Comparison of ENCODE assay signal across 20 cellular contexts in the genomic region with DNA sequence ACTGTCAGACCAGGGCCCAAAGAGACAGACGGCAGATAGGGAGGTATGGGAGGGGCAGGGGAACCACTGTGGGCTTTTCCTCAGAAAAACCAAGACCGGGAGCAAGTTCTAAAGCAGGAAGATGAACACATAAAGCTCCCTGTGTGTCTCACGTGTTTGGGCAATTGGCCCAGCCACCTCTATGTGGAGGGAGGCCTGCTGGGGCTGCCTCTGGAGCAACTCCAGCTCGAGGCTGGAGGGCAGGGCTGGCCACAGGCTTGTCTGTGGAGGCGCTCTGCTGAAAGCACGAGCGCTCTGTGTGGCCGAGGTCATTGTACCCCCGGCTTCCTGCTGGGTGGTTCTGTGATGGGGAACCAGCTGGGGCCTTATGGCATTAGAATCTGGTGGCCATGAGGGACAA. TPM values are rescaled to one million over a fixed set of nuclear protein-coding genes. Genes with fewer than 3 reads are reported as not detected.
DNase-seq lines count a peak whose midpoint lies in the region; ATAC-seq and TF ChIP-seq lines count a peak whose summit lies in the region.
"Had no signal": no experiment of that assay in that cellular context is flagged by ENCODE, and none has a peak within 500 bp of the region (broad histone marks: within the 10 kb centered on the region; RNA-seq: fewer than 3 reads in every experiment).

No MANE protein-coding gene starts in this region.

- H3K36me3 ChIP-seq in CD4-positive, CD25-positive, alpha-beta regulatory T cell (ENCODE audit: control insufficient read depth, insufficient read depth, low read length): peaks cover 4% of the 10 kb centered on the region
- peaks cover 21 to 75% of the 10 kb centered on the region in 2 donors for H3K36me3 ChIP-seq in neuronal stem cell (replicated peaks in 1 of 2; ENCODE audit: control insufficient read depth in 2 of 2, insufficient read depth in 2 of 2, low read length in 2 of 2)

- peaks cover 3 to 33% (median 6%) of the 10 kb centered on the region in 7 donors for H3K9me3 Mint-ChIP-seq in CD4-positive, CD25-positive, alpha-beta regulatory T cell
- peaks cover 7 to 16% of the 10 kb centered on the region in 2 donors for H3K9me3 Mint-ChIP-seq in effector memory CD8-positive, alpha-beta T cell

- no peak overlapping the region for H2BK15ac ChIP-seq in neuronal stem cell (ENCODE audit: low read length)

- no peak overlapping the region for H4K91ac ChIP-seq in neuronal stem cell (ENCODE audit: low read depth, low read length, poor library complexity)

- H3K4me2 ChIP-seq in neuronal stem cell (ENCODE audit: insufficient read depth, low read length, poor library complexity, severe bottlenecking): peak overlapping the region; percentile 2

- peaks cover 1% of the 10 kb centered on the region for H3K79me1 ChIP-seq in neuronal stem cell (ENCODE audit: low read depth, low read length)

- H3K4me3 ChIP-seq in CD4-positive, CD25-positive, alpha-beta regulatory T cell (ENCODE audit: low read depth, low read length): no peak overlapping the region
- no peak overlapping the region for H3K4me3 ChIP-seq in neuronal stem cell (ENCODE audit: low read length in 2 of 2)
- H3K4me3 ChIP-seq: esophagus muscularis mucosa, GM12878, tibial nerve had no signal

- TF ChIP-seq POLR2A in GM19193 (IDR thresholded peaks at IDR 0.05; ENCODE audit: extremely low read depth, insufficient read depth, insufficient read length) (peak; percentile 10), GM18505 (IDR thresholded peaks at IDR 0.05; ENCODE audit: borderline replicate concordance, extremely low read depth, insufficient read depth, insufficient read length) (no peak)

- WGBS in neuronal stem cell (ENCODE audit: extremely low coverage in 2 of 2, insufficient read length in 2 of 2, insufficient replicate concordance in 1 of 2), 2 donors: no CpG with 5 or more reads among the region's 9 CpGs

- H3K9ac ChIP-seq in neuronal stem cell (ENCODE audit: low read depth, low read length, poor library complexity): no peak overlapping the region

- H2BK5ac ChIP-seq in neuronal stem cell (ENCODE audit: low read length): no peak overlapping the region

- H3K36me3 Mint-ChIP-seq in CD4-positive, CD25-positive, alpha-beta regulatory T cell: peaks cover 46% of the 10 kb centered on the region
- no peaks in the 10 kb centered on the region for H3K36me3 Mint-ChIP-seq in effector memory CD8-positive, alpha-beta T cell (ENCODE audit: insufficient read depth)

- no peak overlapping the region for H2BK12ac ChIP-seq in neuronal stem cell (ENCODE audit: low read length)

- peaks cover 16 to 38% (median 26%) of the 10 kb centered on the region in 4 donors for H3K4me1 Mint-ChIP-seq in CD4-positive, CD25-positive, alpha-beta regulatory T cell
- peaks cover 17 to 21% of the 10 kb centered on the region in 2 donors for H3K4me1 Mint-ChIP-seq in effector memory CD8-positive, alpha-beta T cell (ENCODE audit: low read depth in 2 of 2)
- H3K4me1 Mint-ChIP-seq: brain had no signal

- no peak overlapping the region for H2AFZ ChIP-seq in neuronal stem cell (ENCODE audit: low read length)

- DNase-seq in CD4-positive, CD25-positive, alpha-beta regulatory T cell: no peak
- DNase-seq in effector memory CD8-positive, alpha-beta T cell: no peak
- DNase-seq in neuronal stem cell (ENCODE audit: low spot score): no peak
- no peak for DNase-seq in NCI-H2081 (lab: John Stamatoyannopoulos, UW)
- no peak for DNase-seq in NCI-H2171 treated with DMSO at 0.1 percent for 48 hours (lab: John Stamatoyannopoulos, UW)
- DNase-seq: activated CD4-positive, alpha-beta T cell treated with anti-CD3 and anti-CD28 coated beads for 48 hours; activated naive CD8-positive, alpha-beta T cell treated with anti-CD3 and anti-CD28 coated beads for 36 hours; AML-193; GDM1; NCI-H1105; NCI-H524 treated with DMSO at 0.1 percent for 48 hours; right cardiac atrium; RPMI8226; stimulated activated naive CD4-positive, alpha-beta T cell treated with Interleukin-2 at 50 U/mL for 16 hours had no signal

- H3K27me3 Mint-ChIP-seq in CD4-positive, CD25-positive, alpha-beta regulatory T cell: no peaks in the 10 kb centered on the region
- H3K27me3 Mint-ChIP-seq in effector memory CD8-positive, alpha-beta T cell: no peaks in the 10 kb centered on the region
- H3K27me3 Mint-ChIP-seq: activated naive CD8-positive, alpha-beta T cell treated with anti-CD3 and anti-CD28 coated beads for 36 hours; brain had no signal

- no peak overlapping the region for H2BK120ac ChIP-seq in neuronal stem cell (ENCODE audit: low read depth, low read length)

- no peak overlapping the region for H4K8ac ChIP-seq in neuronal stem cell (ENCODE audit: low read depth, low read length)

- ATAC-seq in CD4-positive, CD25-positive, alpha-beta regulatory T cell (ENCODE audit: low read depth in 2 of 2): no peak
- no peak for ATAC-seq in effector memory CD8-positive, alpha-beta T cell (replicated peaks)
- ATAC-seq in GM18505 (IDR thresholded peaks at IDR 0.05; ENCODE audit: unreplicated experiment): no peak
- ATAC-seq: GM12878 had no signal

- H3K9me3 ChIP-seq in CD4-positive, CD25-positive, alpha-beta regulatory T cell (ENCODE audit: control insufficient read depth in 2 of 2, low read length in 2 of 2): peaks cover 3 to 16% of the 10 kb centered on the region in 2 experiments
- peaks cover 17 to 26% of the 10 kb centered on the region in 2 donors for H3K9me3 ChIP-seq in neuronal stem cell (replicated peaks in 1 of 2; ENCODE audit: control insufficient read depth in 2 of 2, insufficient read depth in 1 of 2, low read depth in 1 of 2, low read length in 2 of 2)
- H3K9me3 ChIP-seq: esophagus muscularis mucosa had no signal

- H3K14ac ChIP-seq in neuronal stem cell (ENCODE audit: low read length): no peak overlapping the region

- H3K27ac ChIP-seq in CD4-positive, CD25-positive, alpha-beta regulatory T cell (ENCODE audit: insufficient read depth, low read length, poor library complexity, severe bottlenecking): no peak overlapping the region
- H3K27ac ChIP-seq in neuronal stem cell (replicated peaks; ENCODE audit: low read length): no peak overlapping the region
- H3K27ac ChIP-seq: esophagus muscularis mucosa, tibial nerve had no signal

- H3K4me1 ChIP-seq in CD4-positive, CD25-positive, alpha-beta regulatory T cell (ENCODE audit: control insufficient read depth, insufficient read depth, low read length, poor library complexity, severe bottlenecking): peaks cover 15% of the 10 kb centered on the region
- H3K4me1 ChIP-seq in neuronal stem cell (ENCODE audit: control insufficient read depth in 2 of 2, insufficient read depth in 1 of 2, low read depth in 1 of 2, low read length in 2 of 2): no peaks in the 10 kb centered on the region
- H3K4me1 ChIP-seq: esophagus muscularis mucosa, tibial nerve had no signal

- H3K27me3 ChIP-seq in CD4-positive, CD25-positive, alpha-beta regulatory T cell (ENCODE audit: control insufficient read depth, insufficient read depth, low read length): no peaks in the 10 kb centered on the region
- no peaks in the 10 kb centered on the region for H3K27me3 ChIP-seq in neuronal stem cell (ENCODE audit: control insufficient read depth in 3 of 3, insufficient read depth in 3 of 3, low read depth in 1 of 3, low read length in 3 of 3)
- H3K27me3 ChIP-seq: esophagus muscularis mucosa, tibial nerve had no signal

- no peak overlapping the region for H3K4me3 Mint-ChIP-seq in CD4-positive, CD25-positive, alpha-beta regulatory T cell
- no peak overlapping the region for H3K4me3 Mint-ChIP-seq in effector memory CD8-positive, alpha-beta T cell
- H3K4me3 Mint-ChIP-seq: activated naive CD8-positive, alpha-beta T cell treated with anti-CD3 and anti-CD28 coated beads for 36 hours; brain had no signal

- no peak overlapping the region for H3K23ac ChIP-seq in neuronal stem cell (ENCODE audit: low read depth, low read length, poor library complexity)

- H3K18ac ChIP-seq in neuronal stem cell (ENCODE audit: low read length): no peak overlapping the region

- no peak overlapping the region for H2AK5ac ChIP-seq in neuronal stem cell (ENCODE audit: low read depth, low read length)

- H3K27ac Mint-ChIP-seq in CD4-positive, CD25-positive, alpha-beta regulatory T cell: peak overlapping the region; percentile 43 to 88 (median 80)
- H3K27ac Mint-ChIP-seq in effector memory CD8-positive, alpha-beta T cell: peak overlapping the region; percentile 78 to 91
- H3K27ac Mint-ChIP-seq: activated naive CD8-positive, alpha-beta T cell treated with anti-CD3 and anti-CD28 coated beads for 36 hours had no signal

- no peak overlapping the region for H3K4ac ChIP-seq in neuronal stem cell (ENCODE audit: low read length)

RNA-seq across cellular contexts. Expression of a gene that starts 36.4 kb away (rescaled TPM):
- 43.4 TPM for total RNA-seq in CD4-positive, CD25-positive, alpha-beta regulatory T cell
- polyA plus RNA-seq in CD4-positive, CD25-positive, alpha-beta regulatory T cell: 10 to 100 TPM; 73.5 to 95.7 (median 83.0) TPM
- 21.1 TPM for polyA plus RNA-seq in neuronal stem cell (2013, experiment 1 of 2)
- polyA plus RNA-seq in neuronal stem cell (2013, experiment 2 of 2): 21.0 TPM

RNA-seq across cellular contexts. Expression of a gene that starts 53.1 kb away (rescaled TPM):
- total RNA-seq in CD4-positive, CD25-positive, alpha-beta regulatory T cell: 27.9 TPM
- 10 to 100 TPM in 3 of 4 donors, 1 to 10 TPM in 1; 8.0 to 19.0 (median 12.6) TPM for polyA plus RNA-seq in CD4-positive, CD25-positive, alpha-beta regulatory T cell
- 19.7 TPM for polyA plus RNA-seq in neuronal stem cell (2013, experiment 1 of 2)
- 22.6 TPM for polyA plus RNA-seq in neuronal stem cell (2013, experiment 2 of 2)
